In genomic region chr15:78876954-78877353, GRCh38 we compare ENCODE assay signal across 7 cellular contexts. TPM values are rescaled to one million over a fixed set of nuclear protein-coding genes. Genes with fewer than 3 reads are reported as not detected.
DNase-seq lines count a peak whose midpoint lies in the region; ATAC-seq and TF ChIP-seq lines count a peak whose summit lies in the region.
"Not testable (repeated sequence)": the region's sequence is repeated elsewhere in the genome, so short reads cannot be mapped to it uniquely, and the experiment has no call there.

No MANE protein-coding gene starts in this region.

- H3K4me3 Mint-ChIP-seq in IgD-negative memory B cell (peak overlapping the region; percentile 21 to 100 (median 99)), chondrocyte (ENCODE audit: unreplicated experiment) (peak overlapping the region; percentile 100)
- peak overlapping the region; percentile 25 for H3K4me3 Mint-ChIP-seq in T-helper 1 cell treated with Interleukin-12 subunit alpha and Interleukin-12 subunit beta and Interleukin-4 antibody, amounts not matched to agents 30 μg/mL and 1 μg/mL, for 36 hours
- H3K4me3 Mint-ChIP-seq in activated T-helper 17 cell treated with anti-CD3 and anti-CD28 coated beads, Interleukin-2, amount 50 U/mL, for 72 hours: peak overlapping the region; percentile 89

- ATAC-seq in DND-41 (ENCODE audit: insufficient read depth, low read depth); activated T-helper 17 cell treated with anti-CD3 and anti-CD28 coated beads, Interleukin-2, amount 50 U/mL, for 72 hours (replicated peaks); psoas muscle: not testable (repeated sequence)

- intact Hi-C loops in psoas muscle (cut with DNase I): loop anchor here in 1 of 2 donors (10.0 kb wide), 1 partner anchor 112 kb away; no protein-coding TSS in a partner anchor

- not testable (repeated sequence) for H3K9me3 ChIP-seq in DND-41 (ENCODE audit: insufficient read depth, low read length, severe bottlenecking); iPS-20b (ENCODE audit: insufficient read depth, low read depth, low read length); psoas muscle

- peak overlapping the region in 1 of 3 donors; percentile 100 for H3K27ac Mint-ChIP-seq in IgD-negative memory B cell
- H3K27ac Mint-ChIP-seq in T-helper 1 cell treated with Interleukin-12 subunit alpha and Interleukin-12 subunit beta and Interleukin-4 antibody, amounts not matched to agents 30 μg/mL and 1 μg/mL, for 36 hours; activated T-helper 17 cell treated with anti-CD3 and anti-CD28 coated beads, Interleukin-2, amount 50 U/mL, for 72 hours: not testable (repeated sequence)
- H3K27ac Mint-ChIP-seq in chondrocyte (ENCODE audit: unreplicated experiment): peak overlapping the region; percentile 79

- not testable (repeated sequence) for H3K27me3 ChIP-seq in DND-41 (ENCODE audit: insufficient read depth, low read length, poor library complexity); iPS-20b (ENCODE audit: insufficient read depth, low read length); psoas muscle (ENCODE audit: insufficient read depth in 3 of 3, low read length in 2 of 3)

- TF ChIP-seq CTCF in DND-41 (IDR thresholded peaks at IDR 0.05; ENCODE audit: borderline replicate concordance, extremely low read depth, low read length, poor library complexity, severe bottlenecking); chondrocyte (IDR thresholded peaks at IDR 0.05); psoas muscle (IDR thresholded peaks at IDR 0.05): not testable (repeated sequence)

- not testable (repeated sequence) for H3K27ac ChIP-seq in DND-41 (ENCODE audit: low read length); iPS-20b (ENCODE audit: low read length); psoas muscle

- H3K36me3 ChIP-seq in DND-41 (ENCODE audit: insufficient read depth, low read length) (peaks cover 42% of the 10 kb centered on the region), iPS-20b (ENCODE audit: insufficient read depth, low read depth, low read length) (peaks cover 45% of the 10 kb centered on the region), psoas muscle (ENCODE audit: insufficient read depth in 1 of 2, low read depth in 1 of 2) (peaks cover 0 to 19% of the 10 kb centered on the region in 2 donors)

- not testable (repeated sequence) for DNase-seq in DND-41; chondrocyte (ENCODE audit: low spot score); psoas muscle

- peaks cover 91% of the 10 kb centered on the region for H3K79me2 ChIP-seq in DND-41 (ENCODE audit: insufficient read depth, low read length)

- peaks cover 83% of the 10 kb centered on the region for H4K20me1 ChIP-seq in DND-41 (ENCODE audit: insufficient read depth, low read length)

- peaks cover 49% of the 10 kb centered on the region for H3K4me1 ChIP-seq in DND-41 (ENCODE audit: insufficient read depth, low read length)
- peaks cover 13% of the 10 kb centered on the region; the same call in 1 of the 2 replicates for H3K4me1 ChIP-seq in iPS-20b (ENCODE audit: insufficient read depth, low read length)
- peaks cover 61% of the 10 kb centered on the region for H3K4me1 ChIP-seq in psoas muscle

- peaks cover 39 to 50% (median 45%) of the 10 kb centered on the region in 3 donors for H3K4me1 Mint-ChIP-seq in IgD-negative memory B cell
- peaks cover 40% of the 10 kb centered on the region for H3K4me1 Mint-ChIP-seq in T-helper 1 cell treated with Interleukin-12 subunit alpha and Interleukin-12 subunit beta and Interleukin-4 antibody, amounts not matched to agents 30 μg/mL and 1 μg/mL, for 36 hours (ENCODE audit: low read depth)
- peaks cover 33% of the 10 kb centered on the region for H3K4me1 Mint-ChIP-seq in activated T-helper 17 cell treated with anti-CD3 and anti-CD28 coated beads, Interleukin-2, amount 50 U/mL, for 72 hours
- peaks cover 80% of the 10 kb centered on the region for H3K4me1 Mint-ChIP-seq in chondrocyte (ENCODE audit: low read depth)

- 80 to 86% (median 82%) methylated on average over 12 to 14 of the region's 14 CpGs for WGBS in psoas muscle, 3 donors

- not testable (repeated sequence) for H2AFZ ChIP-seq in DND-41 (ENCODE audit: low read depth, low read length)

- not testable (repeated sequence) for H3K9me3 Mint-ChIP-seq in IgD-negative memory B cell; T-helper 1 cell treated with Interleukin-12 subunit alpha and Interleukin-12 subunit beta and Interleukin-4 antibody, amounts not matched to agents 30 μg/mL and 1 μg/mL, for 36 hours; activated T-helper 17 cell treated with anti-CD3 and anti-CD28 coated beads, Interleukin-2, amount 50 U/mL, for 72 hours; chondrocyte (ENCODE audit: low read depth)

- not testable (repeated sequence) for H3K36me3 Mint-ChIP-seq in IgD-negative memory B cell; chondrocyte (ENCODE audit: low read depth)
- H3K36me3 Mint-ChIP-seq in T-helper 1 cell treated with Interleukin-12 subunit alpha and Interleukin-12 subunit beta and Interleukin-4 antibody, amounts not matched to agents 30 μg/mL and 1 μg/mL, for 36 hours (ENCODE audit: low read depth): peaks cover 26% of the 10 kb centered on the region
- peaks cover 92% of the 10 kb centered on the region for H3K36me3 Mint-ChIP-seq in activated T-helper 17 cell treated with anti-CD3 and anti-CD28 coated beads, Interleukin-2, amount 50 U/mL, for 72 hours (ENCODE audit: low read depth)

- H3K4me2 ChIP-seq in DND-41 (ENCODE audit: insufficient read depth, low read length): peak overlapping the region; percentile 81

- H3K4me3 ChIP-seq in DND-41 (ENCODE audit: low read depth in 1 of 2, low read length in 2 of 2): peak overlapping the region in 1 of 2 experiments; percentile 27; a peak in 1 of 4 replicates
- peak overlapping the region; percentile 37; the same call in 1 of the 2 replicates for H3K4me3 ChIP-seq in iPS-20b (ENCODE audit: low read length)
- H3K4me3 ChIP-seq in psoas muscle: peak overlapping the region; percentile 84

- H3K27me3 Mint-ChIP-seq in IgD-negative memory B cell; T-helper 1 cell treated with Interleukin-12 subunit alpha and Interleukin-12 subunit beta and Interleukin-4 antibody, amounts not matched to agents 30 μg/mL and 1 μg/mL, for 36 hours (ENCODE audit: low read depth); activated T-helper 17 cell treated with anti-CD3 and anti-CD28 coated beads, Interleukin-2, amount 50 U/mL, for 72 hours; chondrocyte (ENCODE audit: low read depth): not testable (repeated sequence)

- not testable (repeated sequence) for H3K9ac ChIP-seq in DND-41 (ENCODE audit: low read depth, low read length); iPS-20b (ENCODE audit: low read depth, low read length)

RNA-seq across cellular contexts. Expression of gene MORF4L1, which starts 4.3 kb away (rescaled TPM):
- polyA plus RNA-seq in IgD-negative memory B cell (218 TPM), psoas muscle (100 to 1,000 TPM; 288 to 679 (median 327) TPM)
- 100 to 1,000 TPM; 242 to 244 TPM for total RNA-seq in activated T-helper 17 cell treated with anti-CD3 and anti-CD28 coated beads, Interleukin-2, amount 50 U/mL, for 72 hours
- total RNA-seq in chondrocyte (491 to 545 TPM (median 512 TPM) in 3 replicates), psoas muscle (100 to 1,000 TPM; 262 to 357 (median 341) TPM)

Comparison
In these comparisons a context has a peak if more than half of its experiments do, and no peak if none do; other contexts are left out.
1. H3K4me3 Mint-ChIP-seq: peak in every context shown above with its lines; median percentile 100 in chondrocyte; 99 in IgD-negative memory B cell; 89 in activated T-helper 17 cell treated with anti-CD3 and anti-CD28 coated beads, Interleukin-2, amount 50 U/mL, for 72 hours; 25 in T-helper 1 cell treated with Interleukin-12 subunit alpha and Interleukin-12 subunit beta and Interleukin-4 antibody, amounts not matched to agents 30 μg/mL and 1 μg/mL, for 36 hours.